2 cellular contexts compared by ENCODE assay signal in the genomic region with DNA sequence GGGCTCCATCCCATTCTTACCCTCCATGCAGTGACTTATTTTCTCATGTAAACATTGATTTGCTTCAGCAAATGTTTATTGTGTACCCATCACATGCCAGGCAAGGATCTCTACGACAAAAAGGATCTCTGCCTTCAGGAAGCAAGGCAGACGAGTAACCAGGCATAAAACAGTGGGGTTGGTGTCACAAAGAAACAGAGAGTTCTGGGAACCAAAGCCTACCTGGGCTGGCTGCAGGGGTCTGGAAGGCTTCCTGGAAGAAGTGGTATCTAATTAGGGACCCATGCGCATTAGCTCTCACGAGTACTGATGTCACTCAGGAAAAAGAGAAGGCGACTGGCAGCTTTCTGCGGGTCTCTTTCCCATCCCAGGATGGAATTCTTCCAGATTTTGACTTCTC.
TF ChIP-seq lines count a peak whose summit lies in the region.

No MANE protein-coding gene starts in this region.

TF ChIP-seq in SK-N-SH, 30 proteins besides CTCF, POLR2A, EP300 and RAD21:
- no peak for TF ChIP-seq TAF1 (IDR thresholded peaks at IDR 0.05; ENCODE audit: borderline replicate concordance, low read depth, low read length)
- TF ChIP-seq, protein P1, sequence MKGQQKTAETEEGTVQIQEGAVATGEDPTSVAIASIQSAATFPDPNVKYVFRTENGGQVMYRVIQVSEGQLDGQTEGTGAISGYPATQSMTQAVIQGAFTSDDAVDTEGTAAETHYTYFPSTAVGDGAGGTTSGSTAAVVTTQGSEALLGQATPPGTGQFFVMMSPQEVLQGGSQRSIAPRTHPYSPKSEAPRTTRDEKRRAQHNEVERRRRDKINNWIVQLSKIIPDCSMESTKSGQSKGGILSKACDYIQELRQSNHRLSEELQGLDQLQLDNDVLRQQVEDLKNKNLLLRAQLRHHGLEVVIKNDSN (IDR thresholded peaks at IDR 0.05; ENCODE audit: borderline replicate concordance, low read depth) = no peak
- TF ChIP-seq, protein P2, sequence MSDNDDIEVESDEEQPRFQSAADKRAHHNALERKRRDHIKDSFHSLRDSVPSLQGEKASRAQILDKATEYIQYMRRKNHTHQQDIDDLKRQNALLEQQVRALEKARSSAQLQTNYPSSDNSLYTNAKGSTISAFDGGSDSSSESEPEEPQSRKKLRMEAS (IDR thresholded peaks at IDR 0.05; ENCODE audit: low read depth) = no peak
- no peak for TF ChIP-seq RFX5 (IDR thresholded peaks at IDR 0.05; ENCODE audit: low read length)
- no peak for TF ChIP-seq TCF12 (IDR thresholded peaks at IDR 0.05)
- TF ChIP-seq, protein P3, sequence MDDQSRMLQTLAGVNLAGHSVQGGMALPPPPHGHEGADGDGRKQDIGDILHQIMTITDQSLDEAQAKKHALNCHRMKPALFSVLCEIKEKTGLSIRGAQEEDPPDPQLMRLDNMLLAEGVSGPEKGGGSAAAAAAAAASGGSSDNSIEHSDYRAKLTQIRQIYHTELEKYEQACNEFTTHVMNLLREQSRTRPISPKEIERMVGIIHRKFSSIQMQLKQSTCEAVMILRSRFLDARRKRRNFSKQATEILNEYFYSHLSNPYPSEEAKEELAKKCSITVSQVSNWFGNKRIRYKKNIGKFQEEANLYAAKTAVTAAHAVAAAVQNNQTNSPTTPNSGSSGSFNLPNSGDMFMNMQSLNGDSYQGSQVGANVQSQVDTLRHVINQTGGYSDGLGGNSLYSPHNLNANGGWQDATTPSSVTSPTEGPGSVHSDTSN (IDR thresholded peaks at IDR 0.05) = no peak

TF ChIP-seq in SK-N-SH treated with all-trans-retinoic acid at 6 μM for 48 hours, 23 proteins besides CTCF, POLR2A, EP300 and RAD21:
- no peak for TF ChIP-seq BACH2 (CRISPR knock-in tag; IDR thresholded peaks at IDR 0.05; ENCODE audit: borderline replicate concordance)
- TF ChIP-seq PPARA (CRISPR knock-in tag; IDR thresholded peaks at IDR 0.05; ENCODE audit: borderline replicate concordance) = no peak
- TF ChIP-seq ZNF8 (CRISPR knock-in tag; IDR thresholded peaks at IDR 0.05) = no peak
- no peak for TF ChIP-seq ISL1 (CRISPR knock-in tag; IDR thresholded peaks at IDR 0.05)
- TF ChIP-seq ESRRG (CRISPR knock-in tag; IDR thresholded peaks at IDR 0.05) = no peak
- TF ChIP-seq CSDC2 (CRISPR knock-in tag; IDR thresholded peaks at IDR 0.05) = no peak
